In the genomic region with DNA sequence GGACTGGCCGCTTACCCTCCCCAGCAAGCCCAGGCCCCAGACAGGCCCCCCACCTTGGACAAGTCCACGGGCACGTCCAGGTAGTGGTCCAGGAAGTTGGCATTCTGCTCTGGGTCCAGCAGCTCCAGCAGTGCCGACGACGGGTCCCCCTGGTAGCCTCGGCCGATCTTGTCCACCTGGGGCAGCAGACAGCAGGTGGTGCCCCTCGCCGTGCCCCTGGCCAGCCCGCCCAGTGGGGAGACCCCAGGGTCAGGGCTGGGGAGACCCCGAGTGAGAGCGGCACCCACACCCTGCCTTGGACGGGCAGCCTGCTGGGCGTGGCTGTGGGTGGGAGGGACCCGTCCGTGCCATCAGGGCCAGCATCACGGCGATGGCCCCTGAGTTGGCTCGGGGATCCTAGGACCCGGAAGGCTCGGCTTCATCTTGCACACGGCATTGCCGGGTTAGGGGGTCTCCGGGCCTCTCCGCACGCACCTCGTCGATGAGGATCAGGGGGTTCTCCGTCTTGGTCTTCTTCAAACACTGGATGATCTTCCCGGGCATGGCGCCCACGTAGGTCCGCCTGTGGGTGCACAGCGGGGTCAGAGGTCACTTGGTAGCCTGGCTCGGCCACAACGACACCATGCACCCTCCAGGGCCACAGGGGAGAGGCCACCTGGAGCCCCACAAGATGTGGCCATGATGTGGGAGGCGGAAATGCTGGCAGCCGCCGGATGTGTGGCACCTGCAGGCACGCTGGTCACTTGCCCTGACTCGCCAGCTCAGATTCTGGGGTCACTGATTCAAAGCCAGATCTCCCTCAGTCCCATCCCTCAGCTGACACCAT, we compare ENCODE assay signal across 16 cellular contexts. TPM values are rescaled to one million over a fixed set of nuclear protein-coding genes. Genes with fewer than 3 reads are reported as not detected.
DNase-seq lines count a peak whose midpoint lies in the region; ATAC-seq and TF ChIP-seq lines count a peak whose summit lies in the region.
"Had no signal": no experiment of that assay in that cellular context is flagged by ENCODE, and none has a peak within 500 bp of the region (broad histone marks: within the 10 kb centered on the region; RNA-seq: fewer than 3 reads in every experiment).

No MANE protein-coding gene starts in this region.

- WGBS in endodermal cell (ENCODE audit: insufficient coverage in 1 of 2, insufficient read length in 1 of 2), 2 experiments: 94 to 98% methylated on average over 39 to 42 of the region's 42 CpGs

- intact Hi-C loops in left cardiac atrium (cut with DNase I): no loop called here

- H3K4me2 ChIP-seq in OCI-LY1 (ENCODE audit: low read length): no peak overlapping the region
- H3K4me2 ChIP-seq: KMS-11 had no signal

- DNase-seq in left cardiac atrium (peak; percentile 28), right atrium auricular region (ENCODE audit: low spot score) (no peak), endodermal cell (peak; percentile 62), SKM-1 (lab: John Stamatoyannopoulos, UW; ENCODE audit: unreplicated experiment) (no peak), OCI-M1 (lab: John Stamatoyannopoulos, UW) (no peak), anterior cingulate cortex (lab: John Stamatoyannopoulos, UW) (no peak)
- DNase-seq in stimulated activated effector memory CD8-positive, alpha-beta T cell treated with anti-CD3 and anti-CD28 coated beads, Interleukin-12 subunit alpha, Interleukin-12 subunit beta, amount 100 ng/mL, for 72 hours (ENCODE audit: low spot score in 2 of 2): no peak
- DNase-seq: COR-L47; effector memory CD4-positive, alpha-beta T cell; NCI-H1417 treated with DMSO at 0.1 percent for 48 hours; NCI-H446 treated with DMSO at 0.1 percent for 48 hours; psoas muscle; substantia nigra had no signal

- no peak overlapping the region for H3K27ac Mint-ChIP-seq in endodermal cell
- H3K27ac Mint-ChIP-seq in stimulated activated effector memory CD8-positive, alpha-beta T cell treated with anti-CD3 and anti-CD28 coated beads, Interleukin-12 subunit alpha, Interleukin-12 subunit beta, amount 100 ng/mL, for 72 hours: peak overlapping the region; percentile 85

- H3K36me3 ChIP-seq in right atrium auricular region (peaks cover 93% of the 10 kb centered on the region), OCI-LY1 (ENCODE audit: insufficient read depth, low read length) (peaks cover 88% of the 10 kb centered on the region), endodermal cell (ENCODE audit: control insufficient read depth, insufficient read depth, low read length) (peaks cover 54% of the 10 kb centered on the region)

- TF ChIP-seq CTCF in right atrium auricular region (IDR thresholded peaks at IDR 0.05) (no peak), OCI-LY1 (IDR thresholded peaks at IDR 0.05; ENCODE audit: low read length) (no peak), endodermal cell (conservative IDR thresholded peaks at IDR 0.05) (no peak)

- no peaks in the 10 kb centered on the region for H3F3A ChIP-seq in OCI-LY1 (ENCODE audit: insufficient read depth, low read length)

- H3K27me3 Mint-ChIP-seq in endodermal cell (ENCODE audit: insufficient read depth): no peaks in the 10 kb centered on the region

- H3K4me1 ChIP-seq in right atrium auricular region (peaks cover 0 to 16% of the 10 kb centered on the region in 2 donors), OCI-LY1 (ENCODE audit: insufficient read depth, low read length, severe bottlenecking) (peaks cover 51% of the 10 kb centered on the region), endodermal cell (ENCODE audit: control insufficient read depth, insufficient read depth, low read length) (no peaks in the 10 kb centered on the region)

- H3K4me3 ChIP-seq in right atrium auricular region (no peak overlapping the region), OCI-LY1 (ENCODE audit: low read depth, low read length, poor library complexity, severe bottlenecking) (no peak overlapping the region), endodermal cell (ENCODE audit: low read length) (no peak overlapping the region)
- H3K4me3 ChIP-seq: left lung, psoas muscle had no signal

- H3K27me3 ChIP-seq in right atrium auricular region (no peaks in the 10 kb centered on the region), OCI-LY1 (ENCODE audit: insufficient read depth, low read length) (no peaks in the 10 kb centered on the region), endodermal cell (ENCODE audit: control insufficient read depth, insufficient read depth, low read length, poor library complexity, severe bottlenecking) (no peaks in the 10 kb centered on the region)
- H3K27me3 ChIP-seq: left lung had no signal

- H3K79me2 ChIP-seq in OCI-LY1 (ENCODE audit: insufficient read depth, low read length): peaks cover 19% of the 10 kb centered on the region

- no peaks in the 10 kb centered on the region for H4K20me1 ChIP-seq in OCI-LY1 (ENCODE audit: insufficient read depth, low read length)

- no peak overlapping the region for H3K4me3 Mint-ChIP-seq in endodermal cell
- H3K4me3 Mint-ChIP-seq in stimulated activated effector memory CD8-positive, alpha-beta T cell treated with anti-CD3 and anti-CD28 coated beads, Interleukin-12 subunit alpha, Interleukin-12 subunit beta, amount 100 ng/mL, for 72 hours: no peak overlapping the region

- H2AFZ ChIP-seq in OCI-LY1 (ENCODE audit: low read length): no peak overlapping the region

- H3K9ac ChIP-seq in OCI-LY1 (ENCODE audit: low read length): no peak overlapping the region
- no peak overlapping the region for H3K9ac ChIP-seq in endodermal cell (ENCODE audit: extremely low read depth, low read length, poor library complexity, severe bottlenecking)
- H3K9ac ChIP-seq: KMS-11 had no signal

- no peaks in the 10 kb centered on the region for H3K9me3 ChIP-seq in right atrium auricular region
- no peaks in the 10 kb centered on the region for H3K9me3 ChIP-seq in OCI-LY1 (ENCODE audit: low read length)
- peaks cover 10% of the 10 kb centered on the region for H3K9me3 ChIP-seq in endodermal cell (ENCODE audit: control insufficient read depth, low read length)
- H3K9me3 ChIP-seq: left lung, psoas muscle had no signal

- no peaks in the 10 kb centered on the region for H3K9me2 ChIP-seq in OCI-LY1 (ENCODE audit: low read depth, low read length)

- H3K9me3 Mint-ChIP-seq in endodermal cell: peaks cover 13% of the 10 kb centered on the region
- H3K9me3 Mint-ChIP-seq in stimulated activated effector memory CD8-positive, alpha-beta T cell treated with anti-CD3 and anti-CD28 coated beads, Interleukin-12 subunit alpha, Interleukin-12 subunit beta, amount 100 ng/mL, for 72 hours: no peaks in the 10 kb centered on the region

- H3K36me3 Mint-ChIP-seq in endodermal cell (ENCODE audit: low read depth): peaks cover 55% of the 10 kb centered on the region
- H3K36me3 Mint-ChIP-seq in stimulated activated effector memory CD8-positive, alpha-beta T cell treated with anti-CD3 and anti-CD28 coated beads, Interleukin-12 subunit alpha, Interleukin-12 subunit beta, amount 100 ng/mL, for 72 hours: peaks cover 100% of the 10 kb centered on the region

- no peak overlapping the region for H3K27ac ChIP-seq in right atrium auricular region
- peak overlapping the region; percentile 73 for H3K27ac ChIP-seq in OCI-LY1 (ENCODE audit: low read depth, low read length, poor library complexity, severe bottlenecking)
- no peak overlapping the region for H3K27ac ChIP-seq in endodermal cell (ENCODE audit: low read depth, low read length)
- H3K27ac ChIP-seq: KMS-11, left lung, psoas muscle had no signal

- no peak for ATAC-seq in left cardiac atrium
- ATAC-seq in stimulated activated effector memory CD8-positive, alpha-beta T cell treated with anti-CD3 and anti-CD28 coated beads, Interleukin-12 subunit alpha, Interleukin-12 subunit beta, amount 100 ng/mL, for 72 hours: no peak
- ATAC-seq: left lung, psoas muscle had no signal

- H3K4me1 Mint-ChIP-seq in endodermal cell: peaks cover 2% of the 10 kb centered on the region
- H3K4me1 Mint-ChIP-seq in stimulated activated effector memory CD8-positive, alpha-beta T cell treated with anti-CD3 and anti-CD28 coated beads, Interleukin-12 subunit alpha, Interleukin-12 subunit beta, amount 100 ng/mL, for 72 hours: peaks cover 45% of the 10 kb centered on the region

RNA-seq across cellular contexts. Expression of a gene that starts 6.3 kb away (rescaled TPM):
- total RNA-seq in left cardiac atrium (100 to 1,000 TPM; 500 to 504 TPM), right atrium auricular region (100 to 1,000 TPM; 222 to 483 TPM), endodermal cell (1,000 to 10,000 TPM; 1,005 to 1,008 TPM)
- polyA plus RNA-seq in endodermal cell (2013, experiment 1 of 2): 886 TPM
- polyA plus RNA-seq in endodermal cell (2013, experiment 2 of 2): 903 TPM

RNA-seq across cellular contexts. Expression of a gene that starts 15.6 kb away (rescaled TPM):
- 1 to 10 TPM; 4.0 to 4.4 TPM for total RNA-seq in left cardiac atrium
- 10 to 100 TPM; 10.3 to 12.6 TPM for total RNA-seq in right atrium auricular region
- total RNA-seq in endodermal cell: 10 to 100 TPM in 1 of 2 donors, 1 to 10 TPM in 1; 7.7 to 12.7 TPM
- polyA plus RNA-seq in endodermal cell (2013, experiment 1 of 2): 31.0 TPM
- 29.1 TPM for polyA plus RNA-seq in endodermal cell (2013, experiment 2 of 2)

RNA-seq across cellular contexts. Expression of a gene that starts 16.1 kb away (rescaled TPM):
- total RNA-seq in left cardiac atrium: 100 to 1,000 TPM; 127 to 142 TPM
- total RNA-seq in right atrium auricular region: 10 to 100 TPM; 87.7 to 98.8 TPM
- total RNA-seq in endodermal cell: 10 to 100 TPM; 26.3 to 35.0 TPM
- 24.6 TPM for polyA plus RNA-seq in endodermal cell (2013, experiment 1 of 2)
- polyA plus RNA-seq in endodermal cell (2013, experiment 2 of 2): 24.6 TPM

RNA-seq across cellular contexts. Expression of a gene that starts 23.5 kb away (rescaled TPM):
- total RNA-seq in left cardiac atrium (10 to 100 TPM; 51.4 to 57.1 TPM), right atrium auricular region (10 to 100 TPM; 65.0 to 65.4 TPM), endodermal cell (100 to 1,000 TPM in 1 of 2 donors, 10 to 100 TPM in 1; 97.1 to 109 TPM)
- polyA plus RNA-seq in endodermal cell (2013, experiment 1 of 2): 58.3 TPM
- 57.5 TPM for polyA plus RNA-seq in endodermal cell (2013, experiment 2 of 2)

RNA-seq across cellular contexts. Expression of a gene that starts 24.0 kb away (rescaled TPM):
- total RNA-seq in left cardiac atrium (not detected), right atrium auricular region (not detected), endodermal cell (not detected)
- not detected for polyA plus RNA-seq in endodermal cell (2013, experiment 1 of 2)
- not detected for polyA plus RNA-seq in endodermal cell (2013, experiment 2 of 2)
- total RNA-seq: psoas muscle had no signal
- polyA plus RNA-seq: psoas muscle had no signal

Comparison
In these comparisons a context has a peak if more than half of its experiments do, and no peak if none do; other contexts are left out.
1. DNase-seq: peak in left cardiac atrium (single experiment) and endodermal cell (single experiment); none in right atrium auricular region (single experiment), stimulated activated effector memory CD8-positive, alpha-beta T cell treated with anti-CD3 and anti-CD28 coated beads, Interleukin-12 subunit alpha, Interleukin-12 subunit beta, amount 100 ng/mL, for 72 hours (0 of 2), SKM-1 (single experiment), OCI-M1 (single experiment) and anterior cingulate cortex (0 of 58).